Comparison of ENCODE assay signal across 33 cellular contexts in the genomic region with DNA sequence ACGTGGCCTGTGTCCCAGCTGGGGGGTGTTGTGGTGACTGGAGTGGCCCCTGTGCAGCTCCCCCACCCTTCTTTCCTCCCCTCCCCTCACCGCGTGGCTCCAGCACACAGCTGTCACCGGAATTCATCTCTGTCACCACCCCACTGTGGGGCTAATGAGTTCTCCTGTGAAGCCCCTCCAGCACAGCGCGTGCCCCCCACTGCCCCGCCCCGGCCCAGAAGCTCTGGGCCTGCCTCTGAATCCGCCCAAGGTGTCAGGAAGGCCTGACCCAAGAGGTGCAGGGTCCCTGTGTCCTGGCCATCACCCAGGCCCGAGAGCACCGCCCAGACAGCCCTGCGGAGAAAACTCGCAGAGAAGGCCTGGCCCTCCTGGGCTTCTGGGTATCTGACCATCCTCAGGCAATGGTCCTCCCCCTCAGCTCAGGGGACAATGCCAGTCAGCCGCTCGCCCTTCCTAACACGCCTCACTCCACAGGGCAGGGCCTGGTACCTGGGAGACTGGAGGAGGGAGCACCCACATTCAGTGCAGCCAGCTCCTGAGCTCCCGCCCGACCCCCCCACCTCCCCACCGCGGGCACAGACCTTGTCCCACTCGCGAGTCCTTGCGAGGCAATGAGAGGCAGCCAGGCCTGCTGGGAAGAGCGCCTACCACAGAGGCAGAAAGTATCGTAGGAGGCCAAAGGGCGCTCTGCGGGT. TPM values are rescaled to one million over a fixed set of nuclear protein-coding genes. Genes with fewer than 3 reads are reported as not detected.
"Had no signal": no experiment of that assay in that cellular context is flagged by ENCODE, and none has a peak within 500 bp of the region (broad histone marks: within the 10 kb centered on the region; RNA-seq: fewer than 3 reads in every experiment).

No MANE protein-coding gene starts in this region.

- DNase-seq: dermis blood vessel endothelial cell; effector memory CD4-positive, alpha-beta T cell; erythroblast; esophagus squamous epithelium; foreskin melanocyte; glutamatergic neuron; heart right ventricle; hippocampal formation; immature natural killer cell; islet precursor cell; natural killer cell; stimulated activated CD4-positive, alpha-beta T cell treated with anti-CD3 and anti-CD28 coated beads, Interleukin-2, amount 100 ng/mL, for 24 hours; stimulated activated CD4-positive, alpha-beta T cell treated with anti-CD3 and anti-CD28 coated beads, Interleukin-4, amount 100 ng/mL, for 24 hours; stimulated activated naive CD4-positive, alpha-beta T cell treated with Interleukin-2 at 50 U/mL for 16 hours; stomach; thyroid gland; trophoblast cell had no signal

- H3K9me3 ChIP-seq: esophagus squamous epithelium, heart right ventricle, neutrophil, stomach, thyroid gland, vagina had no signal

- H3K4me3 ChIP-seq: coronary artery, esophagus squamous epithelium, heart right ventricle, stomach, thyroid gland, vagina had no signal

- H3K9ac ChIP-seq: parathyroid adenoma had no signal

- H3K27ac ChIP-seq: coronary artery, esophagus squamous epithelium, heart right ventricle, neutrophil, parathyroid adenoma, stomach, thyroid gland, vagina had no signal

- FAIRE-seq: endothelial cell of umbilical vein had no signal

- H3K4me1 ChIP-seq: parathyroid adenoma had no signal

- H3K27me3 ChIP-seq: esophagus squamous epithelium, heart right ventricle, neutrophil, stomach, thyroid gland, vagina had no signal

- H2AFZ ChIP-seq: parathyroid adenoma had no signal

RNA-seq across cellular contexts. Expression of a gene that starts 38.2 kb away (rescaled TPM):
- total RNA-seq: dermis blood vessel endothelial cell, endothelial cell of umbilical vein, esophagus squamous epithelium, left lobe of liver, lung microvascular endothelial cell, mesenteric fat pad, natural killer cell, omental fat pad, sciatic nerve, stomach, subcutaneous adipose tissue, temporal lobe, thyroid gland, ureter, vagina had no signal
- polyA plus RNA-seq: endothelial cell of umbilical vein, immature natural killer cell, neural cell, stomach had no signal

RNA-seq across cellular contexts. Expression of a gene that starts 57.8 kb away (rescaled TPM):
- total RNA-seq: dermis blood vessel endothelial cell, endothelial cell of umbilical vein, esophagus squamous epithelium, left lobe of liver, lower leg skin, lung microvascular endothelial cell, mesenteric fat pad, natural killer cell, omental fat pad, progenitor cell of endocrine pancreas, sciatic nerve, stomach, subcutaneous adipose tissue, temporal lobe, thyroid gland, ureter, vagina had no signal
- polyA plus RNA-seq: endothelial cell of umbilical vein, immature natural killer cell, neural cell had no signal
